Comparison of ENCODE assay signal across 27 cellular contexts in genomic region chr6:129969064-129969463, GRCh38.
"Had no signal": no experiment of that assay in that cellular context is flagged by ENCODE, and none has a peak within 500 bp of the region (broad histone marks: within the 10 kb centered on the region; RNA-seq: fewer than 3 reads in every experiment).

No MANE protein-coding gene starts in this region.

- DNase-seq: activated CD4-positive, alpha-beta memory T cell treated with anti-CD3 and anti-CD28 coated beads for 36 hours; activated CD4-positive, alpha-beta T cell treated with anti-CD3 and anti-CD28 coated beads, Interleukin-2, amount 10 ng/mL, durations not matched to agents 24 days and 14 days; activated CD8-positive, alpha-beta memory T cell treated with anti-CD3 and anti-CD28 coated beads, Interleukin-2, amount 50 U/mL, for 4 hours; activated effector memory CD4-positive, alpha-beta T cell treated with anti-CD3 and anti-CD28 coated beads, Interleukin-2, amount 50 U/mL, for 16 hours; activated naive CD4-positive, alpha-beta T cell treated with anti-CD3 and anti-CD28 coated beads for 36 hours; activated naive CD8-positive, alpha-beta T cell treated with anti-CD3 and anti-CD28 coated beads for 36 hours; activated T-cell treated with anti-CD3 and anti-CD28 coated beads, Interleukin-2, amount 50 U/mL, for 1 hour; adrenal gland; cerebellar nuclear complex; colonic mucosa; effector CD8-positive, alpha-beta T cell; gastrocnemius medialis; glutamatergic neuron; left cardiac atrium; midbrain; naive thymus-derived CD4-positive, alpha-beta T cell; ovary; right lobe of liver; stimulated activated CD4-positive, alpha-beta T cell treated with anti-CD3 and anti-CD28 coated beads, Interleukin-12 subunit alpha, Interleukin-12 subunit beta, amount 100 ng/mL, for 4 hours; stimulated activated CD4-positive, alpha-beta T cell treated with anti-CD3 and anti-CD28 coated beads, Interleukin-4, amount 100 ng/mL, for 1 hour; stimulated activated naive CD8-positive, alpha-beta T cell treated with anti-CD3 and anti-CD28 coated beads, Interleukin-15, Interleukin-2, amounts not matched to agents 100 U/mL and 50 U/mL, for 24 hours had no signal

- H3K27me3 ChIP-seq: ascending aorta, cardiac muscle cell, colonic mucosa, gastrocnemius medialis, ovary had no signal

- H3K4me1 ChIP-seq: adrenal gland, ascending aorta, colonic mucosa, gastrocnemius medialis, right lobe of liver had no signal

- H3K27ac ChIP-seq: adrenal gland, ascending aorta, cardiac muscle cell, colonic mucosa, gastrocnemius medialis, ovary, right lobe of liver, skin epidermis, thoracic aorta, VCaP had no signal

- ATAC-seq: activated CD4-positive, CD25-positive, alpha-beta regulatory T cell treated with anti-CD3 and anti-CD28 coated beads, Interleukin-2, amount 50 U/mL, for 24 hours; gastrocnemius medialis; left cardiac atrium; naive thymus-derived CD4-positive, alpha-beta T cell; right lobe of liver; stimulated activated naive CD8-positive, alpha-beta T cell treated with anti-CD3 and anti-CD28 coated beads, Interleukin-15, Interleukin-2, amounts not matched to agents 100 U/mL and 50 U/mL, for 24 hours had no signal

- H3K9me3 ChIP-seq: adrenal gland, ascending aorta, colonic mucosa, gastrocnemius medialis, ovary, right lobe of liver, thoracic aorta had no signal

- H3K4me3 ChIP-seq: adrenal gland, ascending aorta, cardiac muscle cell, colonic mucosa, gastrocnemius medialis, ovary, right lobe of liver, skin epidermis, thoracic aorta had no signal

- H3K36me3 ChIP-seq: adrenal gland, ascending aorta, cardiac muscle cell, colonic mucosa, gastrocnemius medialis, ovary, right lobe of liver, thoracic aorta had no signal
